Comparison of ENCODE assay signal across 8 cellular contexts in the genomic region with DNA sequence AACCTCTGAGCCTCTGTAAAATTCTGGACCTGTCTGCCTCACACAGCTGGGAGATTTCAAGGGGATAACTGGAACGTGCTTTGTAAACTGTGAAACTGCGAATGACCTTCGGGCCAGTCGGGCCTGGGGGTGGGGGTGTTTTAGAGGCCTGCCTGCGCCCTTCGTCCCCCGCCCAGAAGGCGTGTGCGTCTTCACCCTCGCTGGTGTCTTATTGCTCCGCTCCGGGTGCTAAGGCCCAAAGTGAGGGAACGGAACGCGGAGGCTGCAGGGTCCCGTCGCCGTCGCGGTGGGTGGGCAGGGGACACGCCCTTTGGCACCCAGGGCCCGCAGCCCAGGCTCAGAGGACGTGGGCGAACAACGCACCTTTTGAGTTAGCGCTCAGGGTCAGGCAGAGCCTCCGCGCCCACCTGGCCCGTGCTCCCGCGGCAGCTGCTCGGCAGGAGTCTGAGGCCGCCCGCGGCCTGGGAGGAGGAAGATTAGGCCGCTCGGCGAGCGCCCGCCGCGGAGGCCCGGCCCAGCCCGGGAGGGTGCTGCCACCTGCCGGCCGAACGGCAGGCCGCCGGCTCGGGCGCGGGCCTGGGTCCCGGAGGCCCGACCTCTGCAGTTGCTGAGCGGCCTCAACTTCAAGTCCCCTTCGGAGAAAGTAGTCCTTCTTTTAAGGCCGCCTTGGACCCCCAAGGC. TPM values are rescaled to one million over a fixed set of nuclear protein-coding genes. Genes with fewer than 3 reads are reported as not detected.
A peak's percentile ranks its signal among the peaks of the same experiment; 100 is the strongest.
DNase-seq lines count a peak whose midpoint lies in the region; ATAC-seq and TF ChIP-seq lines count a peak whose summit lies in the region.

No MANE protein-coding gene starts in this region.

- no peak overlapping the region for H2BK12ac ChIP-seq in neuronal stem cell (ENCODE audit: low read length)

- H3K18ac ChIP-seq in neuronal stem cell (ENCODE audit: low read length): peak overlapping the region; percentile 91

- H2BK120ac ChIP-seq in neuronal stem cell (ENCODE audit: low read depth, low read length): no peak overlapping the region

- peaks cover 8 to 38% of the 10 kb centered on the region in 2 donors for H3K36me3 ChIP-seq in neuronal stem cell (replicated peaks in 1 of 2; ENCODE audit: control insufficient read depth in 2 of 2, insufficient read depth in 2 of 2, low read length in 2 of 2)

- H3K9ac ChIP-seq in neuronal stem cell (ENCODE audit: low read depth, low read length, poor library complexity): peak overlapping the region; percentile 89

- H2BK15ac ChIP-seq in neuronal stem cell (ENCODE audit: low read length): peak overlapping the region; percentile 56

- H3K9me3 ChIP-seq in neuronal stem cell (replicated peaks in 1 of 2; ENCODE audit: control insufficient read depth in 2 of 2, insufficient read depth in 1 of 2, low read depth in 1 of 2, low read length in 2 of 2): no peaks in the 10 kb centered on the region

- H3K4me1 ChIP-seq in neuronal stem cell (ENCODE audit: control insufficient read depth in 2 of 2, insufficient read depth in 1 of 2, low read depth in 1 of 2, low read length in 2 of 2): peaks cover 8 to 22% of the 10 kb centered on the region in 2 donors

- no peak for ATAC-seq in GM21367 (IDR thresholded peaks at IDR 0.05; ENCODE audit: unreplicated experiment)

- no peak overlapping the region for H3K27ac ChIP-seq in neuronal stem cell (replicated peaks; ENCODE audit: low read length)

- H4K8ac ChIP-seq in neuronal stem cell (ENCODE audit: low read depth, low read length): no peak overlapping the region

- H3K4ac ChIP-seq in neuronal stem cell (ENCODE audit: low read length): no peak overlapping the region

- peak overlapping the region; percentile 90 for H3K4me2 ChIP-seq in neuronal stem cell (ENCODE audit: insufficient read depth, low read length, poor library complexity, severe bottlenecking)

- peak overlapping the region; percentile 56 for H2BK5ac ChIP-seq in neuronal stem cell (ENCODE audit: low read length)

- WGBS in neuronal stem cell (ENCODE audit: extremely low coverage in 2 of 2, insufficient read length in 2 of 2, insufficient replicate concordance in 1 of 2), 2 donors: no CpG with 5 or more reads among the region's 57 CpGs

- H3K14ac ChIP-seq in neuronal stem cell (ENCODE audit: low read length): no peak overlapping the region

- H3K79me1 ChIP-seq in neuronal stem cell (ENCODE audit: low read depth, low read length): no peaks in the 10 kb centered on the region

- peak; percentile 57 for TF ChIP-seq CTCF in fibroblast of villous mesenchyme (IDR thresholded peaks at IDR 0.05; ENCODE audit: insufficient read depth, low read depth, low read length)

- H3K27me3 ChIP-seq in neuronal stem cell (ENCODE audit: control insufficient read depth in 3 of 3, insufficient read depth in 3 of 3, low read depth in 1 of 3, low read length in 3 of 3): peaks cover 11 to 42% (median 19%) of the 10 kb centered on the region in 3 experiments

- no peak overlapping the region for H2AFZ ChIP-seq in neuronal stem cell (ENCODE audit: low read length)

- H3K4me3 ChIP-seq in fibroblast of villous mesenchyme (ENCODE audit: low read depth, low read length) (peak overlapping the region; percentile 46), neuronal stem cell (ENCODE audit: low read length in 2 of 2) (peak overlapping the region in 1 of 2 donors; percentile 67)

- DNase-seq in ELF-1 (ENCODE audit: low read depth, low spot score) (peak; percentile 73), HK-2 (ENCODE audit: unreplicated experiment) (peak; percentile 68), RPMI8226 (peak; percentile 78), activated gamma-delta T cell (lab: John Stamatoyannopoulos, UW) (peak; percentile 42), fibroblast of villous mesenchyme (ENCODE audit: low read depth) (peak; percentile 69), neuronal stem cell (ENCODE audit: low spot score) (peak; percentile 65), superior temporal gyrus (ENCODE audit: extremely low spot score) (peak; percentile 61)

- peak overlapping the region; percentile 96 for H3K23ac ChIP-seq in neuronal stem cell (ENCODE audit: low read depth, low read length, poor library complexity)

- no peak overlapping the region for H4K91ac ChIP-seq in neuronal stem cell (ENCODE audit: low read depth, low read length, poor library complexity)

- peak overlapping the region; percentile 77 for H2AK5ac ChIP-seq in neuronal stem cell (ENCODE audit: low read depth, low read length)

RNA-seq across cellular contexts. Expression of gene DCAKD, which starts 29.7 kb away (rescaled TPM):
- total RNA-seq in fibroblast of villous mesenchyme: 46.7 and 52.2 TPM in 2 replicates
- 46.9 TPM for polyA plus RNA-seq in neuronal stem cell (2013, experiment 1 of 2)
- polyA plus RNA-seq in neuronal stem cell (2013, experiment 2 of 2): 45.0 TPM

RNA-seq across cellular contexts. Expression of gene NMT1, which starts 39.4 kb away (rescaled TPM):
- 67.0 and 78.2 TPM in 2 replicates for total RNA-seq in fibroblast of villous mesenchyme
- polyA plus RNA-seq in neuronal stem cell (2013, experiment 1 of 2): 99.1 TPM
- 95.0 TPM for polyA plus RNA-seq in neuronal stem cell (2013, experiment 2 of 2)

RNA-seq across cellular contexts. Expression of gene C1QL1, which starts 53.6 kb away (rescaled TPM):
- total RNA-seq in fibroblast of villous mesenchyme: 0.43 and 0.97 TPM in 2 replicates
- 8.7 TPM for polyA plus RNA-seq in neuronal stem cell (2013, experiment 1 of 2)
- polyA plus RNA-seq in neuronal stem cell (2013, experiment 2 of 2): 8.7 TPM
